Comparison of ENCODE assay signal across 12 cellular contexts in genomic region chr5:175814676-175815075, GRCh38. TPM values are rescaled to one million over a fixed set of nuclear protein-coding genes. Genes with fewer than 3 reads are reported as not detected.
DNase-seq lines count a peak whose midpoint lies in the region; ATAC-seq and TF ChIP-seq lines count a peak whose summit lies in the region.
"Had no signal": no experiment of that assay in that cellular context is flagged by ENCODE, and none has a peak within 500 bp of the region (broad histone marks: within the 10 kb centered on the region; RNA-seq: fewer than 3 reads in every experiment).

No MANE protein-coding gene starts in this region.

- H3K9ac ChIP-seq in smooth muscle cell (ENCODE audit: low read depth), result no peak overlapping the region

- H3K79me2 ChIP-seq in smooth muscle cell (ENCODE audit: low read depth), result no peaks in the 10 kb centered on the region

- DNase-seq in GOT3 (lab: John Stamatoyannopoulos, UW) (peak; percentile 64), RPMI7951 (ENCODE audit: low read depth) (peak; percentile 93), smooth muscle cell (lab: John Stamatoyannopoulos, UW; ENCODE audit: unreplicated experiment) (peak; percentile 4), tibial nerve (ENCODE audit: low spot score in 2 of 2) (no peak), NCI-H1436 (lab: John Stamatoyannopoulos, UW) (no peak), iPS-NIHi7 (ENCODE audit: extremely low spot score) (no peak)
- DNase-seq: activated naive CD4-positive, alpha-beta T cell treated with anti-CD3 and anti-CD28 coated beads for 36 hours; NCI-H1092 treated with DMSO at 0.1 percent for 48 hours had no signal

- TF ChIP-seq CTCF in smooth muscle cell (IDR thresholded peaks at IDR 0.05; ENCODE audit: borderline replicate concordance, insufficient read depth, poor library complexity, severe bottlenecking) (no peak), tibial nerve (IDR thresholded peaks at IDR 0.05) (no peak)

- H4K20me1 ChIP-seq in smooth muscle cell (ENCODE audit: low read depth), result no peaks in the 10 kb centered on the region

- no peaks in the 10 kb centered on the region for H3K36me3 ChIP-seq in smooth muscle cell (ENCODE audit: low read depth)
- H3K36me3 ChIP-seq in tibial nerve, result no peaks in the 10 kb centered on the region

- ATAC-seq in esophagus mucosa, result peak; percentile 61
- ATAC-seq: activated CD4-positive, CD25-positive, alpha-beta regulatory T cell treated with anti-CD3 and anti-CD28 coated beads, Interleukin-2, amount 50 U/mL, for 24 hours had no signal

- H3K27ac ChIP-seq in smooth muscle cell (ENCODE audit: low read depth) (no peak overlapping the region), tibial nerve (no peak overlapping the region)

- no peaks in the 10 kb centered on the region for H3F3A ChIP-seq in smooth muscle cell (ENCODE audit: low read depth)

- H2AFZ ChIP-seq in smooth muscle cell (ENCODE audit: low read depth), result no peak overlapping the region

- no peaks in the 10 kb centered on the region for H3K9me3 ChIP-seq in smooth muscle cell (replicated peaks; ENCODE audit: low read depth)
- peaks cover 0 to 7% (median 0%) of the 10 kb centered on the region in 4 donors for H3K9me3 ChIP-seq in tibial nerve

- H3K4me1 ChIP-seq in smooth muscle cell (ENCODE audit: low read depth), result no peaks in the 10 kb centered on the region
- H3K4me1 ChIP-seq in tibial nerve, result no peaks in the 10 kb centered on the region

- 43% methylated on average over 10 of the region's 10 CpGs for WGBS in smooth muscle cell (ENCODE audit: low lambda C conversion rate)
- WGBS in tibial nerve, 2 donors, result 54 to 71% methylated on average over 8 to 10 of the region's 10 CpGs

- H3K4me2 ChIP-seq in smooth muscle cell, result peak overlapping the region; percentile 45

- TF ChIP-seq EP300 in tibial nerve (IDR thresholded peaks at IDR 0.05), result no peak

- no peaks in the 10 kb centered on the region for H3K27me3 ChIP-seq in smooth muscle cell (ENCODE audit: low read depth)
- H3K27me3 ChIP-seq in tibial nerve, result no peaks in the 10 kb centered on the region

- no peak overlapping the region for H3K4me3 ChIP-seq in smooth muscle cell
- H3K4me3 ChIP-seq in tibial nerve, result no peak overlapping the region

- TF ChIP-seq POLR2A in tibial nerve (IDR thresholded peaks at IDR 0.05), result no peak

RNA-seq across cellular contexts. Expression of gene CPLX2, which starts 56.7 kb away (rescaled TPM):
- total RNA-seq in RPMI7951 (2014; rRNA removed; shearing (Covaris generic)), result not detected in 2 replicates
- total RNA-seq in esophagus mucosa (not detected), smooth muscle cell (not detected in 2 replicates), tibial nerve (not detected)
- polyA plus RNA-seq in smooth muscle cell, result 0.33 TPM in 1 of 2 replicates, not detected in the other
- total RNA-seq: activated naive CD4-positive, alpha-beta T cell treated with anti-CD3 and anti-CD28 coated beads for 36 hours; epithelial cell of proximal tubule; liver had no signal

Comparison
In these comparisons a context has a peak if more than half of its experiments do, and no peak if none do; other contexts are left out.
1. DNase-seq: peak in GOT3 (single experiment), RPMI7951 (single experiment) and smooth muscle cell (single experiment); none in tibial nerve (0 of 2), NCI-H1436 (single experiment) and iPS-NIHi7 (single experiment).